In genomic region chr5:175261526-175261925, GRCh38 we compare ENCODE assay signal across 9 cellular contexts.
"Had no signal": no experiment of that assay in that cellular context is flagged by ENCODE, and none has a peak within 500 bp of the region (broad histone marks: within the 10 kb centered on the region; RNA-seq: fewer than 3 reads in every experiment).

No MANE protein-coding gene starts in this region.

- H3K36me3 Mint-ChIP-seq: IgD-negative memory B cell had no signal

- H3K4me3 Mint-ChIP-seq: IgD-negative memory B cell had no signal

- H3K27ac ChIP-seq: HL-60, KMS-11 had no signal

- H3K27ac Mint-ChIP-seq: IgD-negative memory B cell had no signal

- H3K4me2 ChIP-seq: KMS-11 had no signal

- H3K9ac ChIP-seq: KMS-11 had no signal

- H3K27me3 Mint-ChIP-seq: IgD-negative memory B cell had no signal

- H3K4me1 Mint-ChIP-seq: IgD-negative memory B cell had no signal

- ATAC-seq: HepG2, K562 had no signal

- H3K4me3 ChIP-seq: K562 had no signal

- DNase-seq: Karpas-422, Kasumi-1, KBM-7, KG1 had no signal
